In the genomic region with DNA sequence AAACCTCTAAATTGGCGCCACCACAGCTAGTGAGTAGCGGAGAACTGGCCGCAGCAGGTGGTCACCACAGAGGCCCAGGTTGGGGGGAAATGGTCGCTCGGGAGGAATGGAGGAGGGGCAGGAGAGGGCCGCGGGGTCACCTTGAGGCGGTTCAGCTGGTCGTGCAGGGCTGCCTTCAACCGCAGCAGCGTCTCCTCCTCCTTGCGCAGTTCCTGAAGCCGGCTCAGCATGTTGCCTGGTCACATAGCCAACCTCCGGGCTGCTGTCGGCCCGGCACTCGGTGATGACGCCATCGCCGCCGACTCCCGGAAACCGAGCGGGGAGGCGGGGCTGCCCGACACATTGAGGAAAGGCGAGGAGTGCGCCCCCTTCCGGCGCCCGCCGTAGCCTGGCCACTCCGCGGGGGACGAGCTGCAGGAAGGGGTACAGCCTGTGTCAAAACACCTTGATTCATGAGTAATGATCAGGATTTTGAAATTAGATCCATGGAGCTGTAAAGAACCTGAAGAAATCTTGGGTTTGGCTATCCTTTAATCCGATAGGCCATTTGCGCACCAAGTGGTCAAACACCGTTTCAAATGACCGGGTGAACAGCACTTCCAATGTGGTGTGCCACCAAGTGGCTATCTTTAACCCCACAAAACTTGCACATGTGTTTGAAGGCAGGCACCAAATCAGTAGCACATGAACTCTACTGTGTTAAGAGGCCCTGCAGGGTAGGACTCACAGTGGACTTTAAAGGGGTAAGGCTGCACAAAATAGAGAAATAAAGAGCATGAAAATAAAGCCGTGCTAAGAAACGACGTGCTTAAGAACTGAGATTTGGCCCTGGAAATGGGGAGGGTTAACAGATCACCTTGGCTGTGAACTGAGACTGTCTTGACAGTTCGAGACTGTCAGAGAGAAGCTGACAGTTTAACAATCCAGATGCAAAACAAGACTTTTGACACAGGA, we compare ENCODE assay signal across 1 cellular context.
TF ChIP-seq lines count a peak whose summit lies in the region.

A gene with protein sequence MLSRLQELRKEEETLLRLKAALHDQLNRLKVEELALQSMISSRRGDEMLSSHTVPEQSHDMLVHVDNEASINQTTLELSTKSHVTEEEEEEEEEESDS (minus strand): TSS at position 261 of the 954 bp plus-strand sequence. CDS start 31 bp downstream, at position 230.

TF ChIP-seq in HepG2, 621 proteins besides CTCF, POLR2A, EP300 and RAD21 (continued from another document and continues in another):
- TF ChIP-seq, protein P1, sequence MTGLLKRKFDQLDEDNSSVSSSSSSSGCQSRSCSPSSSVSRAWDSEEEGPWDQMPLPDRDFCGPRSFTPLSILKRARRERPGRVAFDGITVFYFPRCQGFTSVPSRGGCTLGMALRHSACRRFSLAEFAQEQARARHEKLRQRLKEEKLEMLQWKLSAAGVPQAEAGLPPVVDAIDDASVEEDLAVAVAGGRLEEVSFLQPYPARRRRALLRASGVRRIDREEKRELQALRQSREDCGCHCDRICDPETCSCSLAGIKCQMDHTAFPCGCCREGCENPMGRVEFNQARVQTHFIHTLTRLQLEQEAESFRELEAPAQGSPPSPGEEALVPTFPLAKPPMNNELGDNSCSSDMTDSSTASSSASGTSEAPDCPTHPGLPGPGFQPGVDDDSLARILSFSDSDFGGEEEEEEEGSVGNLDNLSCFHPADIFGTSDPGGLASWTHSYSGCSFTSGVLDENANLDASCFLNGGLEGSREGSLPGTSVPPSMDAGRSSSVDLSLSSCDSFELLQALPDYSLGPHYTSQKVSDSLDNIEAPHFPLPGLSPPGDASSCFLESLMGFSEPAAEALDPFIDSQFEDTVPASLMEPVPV (CRISPR knock-in tag; IDR thresholded peaks at IDR 0.05), result peak; percentile 69; the same call in 1 of the 2 replicates
- no peak for TF ChIP-seq ZNF367 (CRISPR knock-in tag; IDR thresholded peaks at IDR 0.05; ENCODE audit: borderline replicate concordance)
- TF ChIP-seq THAP11 (CRISPR knock-in tag; IDR thresholded peaks at IDR 0.05), result peak; percentile 90
- peak; percentile 64; the same call in 1 of the 2 replicates for TF ChIP-seq FOXO1 (CRISPR knock-in tag; IDR thresholded peaks at IDR 0.05)
- TF ChIP-seq, protein P2, sequence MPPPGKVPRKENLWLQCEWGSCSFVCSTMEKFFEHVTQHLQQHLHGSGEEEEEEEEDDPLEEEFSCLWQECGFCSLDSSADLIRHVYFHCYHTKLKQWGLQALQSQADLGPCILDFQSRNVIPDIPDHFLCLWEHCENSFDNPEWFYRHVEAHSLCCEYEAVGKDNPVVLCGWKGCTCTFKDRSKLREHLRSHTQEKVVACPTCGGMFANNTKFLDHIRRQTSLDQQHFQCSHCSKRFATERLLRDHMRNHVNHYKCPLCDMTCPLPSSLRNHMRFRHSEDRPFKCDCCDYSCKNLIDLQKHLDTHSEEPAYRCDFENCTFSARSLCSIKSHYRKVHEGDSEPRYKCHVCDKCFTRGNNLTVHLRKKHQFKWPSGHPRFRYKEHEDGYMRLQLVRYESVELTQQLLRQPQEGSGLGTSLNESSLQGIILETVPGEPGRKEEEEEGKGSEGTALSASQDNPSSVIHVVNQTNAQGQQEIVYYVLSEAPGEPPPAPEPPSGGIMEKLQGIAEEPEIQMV (CRISPR knock-in tag; IDR thresholded peaks at IDR 0.05; ENCODE audit: low read depth), result no peak
- TF ChIP-seq EHMT2 (IDR thresholded peaks at IDR 0.05; ENCODE audit: borderline replicate concordance, low read depth, low read length), result no peak
- TF ChIP-seq, protein P3, sequence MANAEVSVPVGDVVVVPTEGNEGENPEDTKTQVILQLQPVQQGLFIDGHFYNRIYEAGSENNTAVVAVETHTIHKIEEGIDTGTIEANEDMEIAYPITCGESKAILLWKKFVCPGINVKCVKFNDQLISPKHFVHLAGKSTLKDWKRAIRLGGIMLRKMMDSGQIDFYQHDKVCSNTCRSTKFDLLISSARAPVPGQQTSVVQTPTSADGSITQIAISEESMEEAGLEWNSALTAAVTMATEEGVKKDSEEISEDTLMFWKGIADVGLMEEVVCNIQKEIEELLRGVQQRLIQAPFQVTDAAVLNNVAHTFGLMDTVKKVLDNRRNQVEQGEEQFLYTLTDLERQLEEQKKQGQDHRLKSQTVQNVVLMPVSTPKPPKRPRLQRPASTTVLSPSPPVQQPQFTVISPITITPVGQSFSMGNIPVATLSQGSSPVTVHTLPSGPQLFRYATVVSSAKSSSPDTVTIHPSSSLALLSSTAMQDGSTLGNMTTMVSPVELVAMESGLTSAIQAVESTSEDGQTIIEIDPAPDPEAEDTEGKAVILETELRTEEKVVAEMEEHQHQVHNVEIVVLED (CRISPR knock-in tag; IDR thresholded peaks at IDR 0.05; ENCODE audit: borderline replicate concordance), result peak; percentile 67; the same call in 1 of the 2 replicates
- TF ChIP-seq ZNF253 (CRISPR knock-in tag; IDR thresholded peaks at IDR 0.05; ENCODE audit: borderline replicate concordance), result 0 out of 2 replicates have a peak, but pooled peaks have one; percentile 17
- no peak for TF ChIP-seq ATAD3A (CRISPR knock-in tag; IDR thresholded peaks at IDR 0.05)
- no peak for TF ChIP-seq ZNF543 (CRISPR knock-in tag; IDR thresholded peaks at IDR 0.05)
- peak; percentile 97 for TF ChIP-seq ELF1 (CRISPR knock-in tag; IDR thresholded peaks at IDR 0.05)
- TF ChIP-seq BRCA1 (CRISPR knock-in tag; IDR thresholded peaks at IDR 0.05), result peak; percentile 61; the same call in 1 of the 2 replicates
- peak; percentile 55; the same call in 1 of the 2 replicates for TF ChIP-seq ZNF891 (CRISPR knock-in tag; IDR thresholded peaks at IDR 0.05)
- no peak for TF ChIP-seq NCOA5 (CRISPR knock-in tag; IDR thresholded peaks at IDR 0.05)
- no peak for TF ChIP-seq MAF1 (CRISPR knock-in tag; IDR thresholded peaks at IDR 0.05; ENCODE audit: borderline replicate concordance)
- TF ChIP-seq, protein P4, sequence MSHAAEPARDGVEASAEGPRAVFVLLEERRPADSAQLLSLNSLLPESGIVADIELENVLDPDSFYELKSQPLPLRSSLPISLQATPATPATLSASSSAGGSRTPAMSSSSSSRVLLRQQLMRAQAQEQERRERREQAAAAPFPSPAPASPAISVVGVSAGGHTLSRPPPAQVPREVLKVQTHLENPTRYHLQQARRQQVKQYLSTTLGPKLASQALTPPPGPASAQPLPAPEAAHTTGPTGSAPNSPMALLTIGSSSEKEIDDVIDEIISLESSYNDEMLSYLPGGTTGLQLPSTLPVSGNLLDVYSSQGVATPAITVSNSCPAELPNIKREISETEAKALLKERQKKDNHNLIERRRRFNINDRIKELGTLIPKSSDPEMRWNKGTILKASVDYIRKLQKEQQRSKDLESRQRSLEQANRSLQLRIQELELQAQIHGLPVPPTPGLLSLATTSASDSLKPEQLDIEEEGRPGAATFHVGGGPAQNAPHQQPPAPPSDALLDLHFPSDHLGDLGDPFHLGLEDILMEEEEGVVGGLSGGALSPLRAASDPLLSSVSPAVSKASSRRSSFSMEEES (CRISPR knock-in tag; IDR thresholded peaks at IDR 0.05), result peak; percentile 51
- TF ChIP-seq KLF6 (CRISPR knock-in tag; IDR thresholded peaks at IDR 0.05), result peak; percentile 86
- TF ChIP-seq, protein P5, sequence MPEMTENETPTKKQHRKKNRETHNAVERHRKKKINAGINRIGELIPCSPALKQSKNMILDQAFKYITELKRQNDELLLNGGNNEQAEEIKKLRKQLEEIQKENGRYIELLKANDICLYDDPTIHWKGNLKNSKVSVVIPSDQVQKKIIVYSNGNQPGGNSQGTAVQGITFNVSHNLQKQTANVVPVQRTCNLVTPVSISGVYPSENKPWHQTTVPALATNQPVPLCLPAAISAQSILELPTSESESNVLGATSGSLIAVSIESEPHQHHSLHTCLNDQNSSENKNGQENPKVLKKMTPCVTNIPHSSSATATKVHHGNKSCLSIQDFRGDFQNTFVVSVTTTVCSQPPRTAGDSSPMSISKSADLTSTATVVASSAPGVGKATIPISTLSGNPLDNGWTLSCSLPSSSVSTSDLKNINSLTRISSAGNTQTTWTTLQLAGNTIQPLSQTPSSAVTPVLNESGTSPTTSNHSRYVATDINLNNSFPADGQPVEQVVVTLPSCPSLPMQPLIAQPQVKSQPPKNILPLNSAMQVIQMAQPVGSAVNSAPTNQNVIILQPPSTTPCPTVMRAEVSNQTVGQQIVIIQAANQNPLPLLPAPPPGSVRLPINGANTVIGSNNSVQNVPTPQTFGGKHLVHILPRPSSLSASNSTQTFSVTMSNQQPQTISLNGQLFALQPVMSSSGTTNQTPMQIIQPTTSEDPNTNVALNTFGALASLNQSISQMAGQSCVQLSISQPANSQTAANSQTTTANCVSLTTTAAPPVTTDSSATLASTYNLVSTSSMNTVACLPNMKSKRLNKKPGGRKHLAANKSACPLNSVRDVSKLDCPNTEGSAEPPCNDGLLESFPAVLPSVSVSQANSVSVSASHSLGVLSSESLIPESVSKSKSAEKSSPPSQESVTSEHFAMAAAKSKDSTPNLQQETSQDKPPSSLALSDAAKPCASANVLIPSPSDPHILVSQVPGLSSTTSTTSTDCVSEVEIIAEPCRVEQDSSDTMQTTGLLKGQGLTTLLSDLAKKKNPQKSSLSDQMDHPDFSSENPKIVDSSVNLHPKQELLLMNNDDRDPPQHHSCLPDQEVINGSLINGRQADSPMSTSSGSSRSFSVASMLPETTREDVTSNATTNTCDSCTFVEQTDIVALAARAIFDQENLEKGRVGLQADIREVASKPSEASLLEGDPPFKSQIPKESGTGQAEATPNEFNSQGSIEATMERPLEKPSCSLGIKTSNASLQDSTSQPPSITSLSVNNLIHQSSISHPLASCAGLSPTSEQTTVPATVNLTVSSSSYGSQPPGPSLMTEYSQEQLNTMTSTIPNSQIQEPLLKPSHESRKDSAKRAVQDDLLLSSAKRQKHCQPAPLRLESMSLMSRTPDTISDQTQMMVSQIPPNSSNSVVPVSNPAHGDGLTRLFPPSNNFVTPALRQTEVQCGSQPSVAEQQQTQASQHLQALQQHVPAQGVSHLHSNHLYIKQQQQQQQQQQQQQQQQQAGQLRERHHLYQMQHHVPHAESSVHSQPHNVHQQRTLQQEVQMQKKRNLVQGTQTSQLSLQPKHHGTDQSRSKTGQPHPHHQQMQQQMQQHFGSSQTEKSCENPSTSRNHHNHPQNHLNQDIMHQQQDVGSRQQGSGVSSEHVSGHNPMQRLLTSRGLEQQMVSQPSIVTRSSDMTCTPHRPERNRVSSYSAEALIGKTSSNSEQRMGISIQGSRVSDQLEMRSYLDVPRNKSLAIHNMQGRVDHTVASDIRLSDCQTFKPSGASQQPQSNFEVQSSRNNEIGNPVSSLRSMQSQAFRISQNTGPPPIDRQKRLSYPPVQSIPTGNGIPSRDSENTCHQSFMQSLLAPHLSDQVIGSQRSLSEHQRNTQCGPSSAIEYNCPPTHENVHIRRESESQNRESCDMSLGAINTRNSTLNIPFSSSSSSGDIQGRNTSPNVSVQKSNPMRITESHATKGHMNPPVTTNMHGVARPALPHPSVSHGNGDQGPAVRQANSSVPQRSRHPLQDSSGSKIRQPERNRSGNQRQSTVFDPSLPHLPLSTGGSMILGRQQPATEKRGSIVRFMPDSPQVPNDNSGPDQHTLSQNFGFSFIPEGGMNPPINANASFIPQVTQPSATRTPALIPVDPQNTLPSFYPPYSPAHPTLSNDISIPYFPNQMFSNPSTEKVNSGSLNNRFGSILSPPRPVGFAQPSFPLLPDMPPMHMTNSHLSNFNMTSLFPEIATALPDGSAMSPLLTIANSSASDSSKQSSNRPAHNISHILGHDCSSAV (CRISPR knock-in tag; IDR thresholded peaks at IDR 0.05; ENCODE audit: borderline replicate concordance), result no peak
- 0 out of 2 replicates have a peak, but pooled peaks have one; percentile 27 for TF ChIP-seq ZNF143 (CRISPR knock-in tag; IDR thresholded peaks at IDR 0.05)
- TF ChIP-seq ZNF598 (CRISPR knock-in tag; IDR thresholded peaks at IDR 0.05; ENCODE audit: borderline replicate concordance), result 0 out of 2 replicates have a peak, but pooled peaks have one; percentile 61
- TF ChIP-seq, protein P6, sequence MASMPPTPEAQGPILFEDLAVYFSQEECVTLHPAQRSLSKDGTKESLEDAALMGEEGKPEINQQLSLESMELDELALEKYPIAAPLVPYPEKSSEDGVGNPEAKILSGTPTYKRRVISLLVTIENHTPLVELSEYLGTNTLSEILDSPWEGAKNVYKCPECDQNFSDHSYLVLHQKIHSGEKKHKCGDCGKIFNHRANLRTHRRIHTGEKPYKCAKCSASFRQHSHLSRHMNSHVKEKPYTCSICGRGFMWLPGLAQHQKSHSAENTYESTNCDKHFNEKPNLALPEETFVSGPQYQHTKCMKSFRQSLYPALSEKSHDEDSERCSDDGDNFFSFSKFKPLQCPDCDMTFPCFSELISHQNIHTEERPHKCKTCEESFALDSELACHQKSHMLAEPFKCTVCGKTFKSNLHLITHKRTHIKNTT (CRISPR knock-in tag; IDR thresholded peaks at IDR 0.05), result no peak
- no peak; the same call in 1 of the 2 replicates for TF ChIP-seq DMAP1 (CRISPR knock-in tag; IDR thresholded peaks at IDR 0.05)
- TF ChIP-seq FOXK2 (IDR thresholded peaks at IDR 0.05), result peak; percentile 45; the same call in 1 of the 2 replicates
- TF ChIP-seq, protein P7, sequence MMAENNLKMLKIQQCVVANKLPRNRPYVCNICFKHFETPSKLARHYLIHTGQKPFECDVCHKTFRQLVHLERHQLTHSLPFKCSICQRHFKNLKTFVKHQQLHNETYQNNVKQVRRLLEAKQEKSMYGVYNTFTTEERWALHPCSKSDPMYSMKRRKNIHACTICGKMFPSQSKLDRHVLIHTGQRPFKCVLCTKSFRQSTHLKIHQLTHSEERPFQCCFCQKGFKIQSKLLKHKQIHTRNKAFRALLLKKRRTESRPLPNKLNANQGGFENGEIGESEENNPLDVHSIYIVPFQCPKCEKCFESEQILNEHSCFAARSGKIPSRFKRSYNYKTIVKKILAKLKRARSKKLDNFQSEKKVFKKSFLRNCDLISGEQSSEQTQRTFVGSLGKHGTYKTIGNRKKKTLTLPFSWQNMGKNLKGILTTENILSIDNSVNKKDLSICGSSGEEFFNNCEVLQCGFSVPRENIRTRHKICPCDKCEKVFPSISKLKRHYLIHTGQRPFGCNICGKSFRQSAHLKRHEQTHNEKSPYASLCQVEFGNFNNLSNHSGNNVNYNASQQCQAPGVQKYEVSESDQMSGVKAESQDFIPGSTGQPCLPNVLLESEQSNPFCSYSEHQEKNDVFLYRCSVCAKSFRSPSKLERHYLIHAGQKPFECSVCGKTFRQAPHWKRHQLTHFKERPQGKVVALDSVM (CRISPR knock-in tag; IDR thresholded peaks at IDR 0.05), result no peak
- no peak for TF ChIP-seq ZNF616 (CRISPR knock-in tag; IDR thresholded peaks at IDR 0.05; ENCODE audit: low read depth)
- TF ChIP-seq PTBP1 (IDR thresholded peaks at IDR 0.05; ENCODE audit: low read depth, low read length, poor library complexity, severe bottlenecking), result peak; percentile 86
- TF ChIP-seq, protein P8, sequence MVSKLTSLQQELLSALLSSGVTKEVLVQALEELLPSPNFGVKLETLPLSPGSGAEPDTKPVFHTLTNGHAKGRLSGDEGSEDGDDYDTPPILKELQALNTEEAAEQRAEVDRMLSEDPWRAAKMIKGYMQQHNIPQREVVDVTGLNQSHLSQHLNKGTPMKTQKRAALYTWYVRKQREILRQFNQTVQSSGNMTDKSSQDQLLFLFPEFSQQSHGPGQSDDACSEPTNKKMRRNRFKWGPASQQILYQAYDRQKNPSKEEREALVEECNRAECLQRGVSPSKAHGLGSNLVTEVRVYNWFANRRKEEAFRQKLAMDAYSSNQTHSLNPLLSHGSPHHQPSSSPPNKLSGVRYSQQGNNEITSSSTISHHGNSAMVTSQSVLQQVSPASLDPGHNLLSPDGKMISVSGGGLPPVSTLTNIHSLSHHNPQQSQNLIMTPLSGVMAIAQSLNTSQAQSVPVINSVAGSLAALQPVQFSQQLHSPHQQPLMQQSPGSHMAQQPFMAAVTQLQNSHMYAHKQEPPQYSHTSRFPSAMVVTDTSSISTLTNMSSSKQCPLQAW (CRISPR knock-in tag; IDR thresholded peaks at IDR 0.05), result peak; percentile 82
